Comparison of ENCODE assay signal across 8 cellular contexts in the genomic region with DNA sequence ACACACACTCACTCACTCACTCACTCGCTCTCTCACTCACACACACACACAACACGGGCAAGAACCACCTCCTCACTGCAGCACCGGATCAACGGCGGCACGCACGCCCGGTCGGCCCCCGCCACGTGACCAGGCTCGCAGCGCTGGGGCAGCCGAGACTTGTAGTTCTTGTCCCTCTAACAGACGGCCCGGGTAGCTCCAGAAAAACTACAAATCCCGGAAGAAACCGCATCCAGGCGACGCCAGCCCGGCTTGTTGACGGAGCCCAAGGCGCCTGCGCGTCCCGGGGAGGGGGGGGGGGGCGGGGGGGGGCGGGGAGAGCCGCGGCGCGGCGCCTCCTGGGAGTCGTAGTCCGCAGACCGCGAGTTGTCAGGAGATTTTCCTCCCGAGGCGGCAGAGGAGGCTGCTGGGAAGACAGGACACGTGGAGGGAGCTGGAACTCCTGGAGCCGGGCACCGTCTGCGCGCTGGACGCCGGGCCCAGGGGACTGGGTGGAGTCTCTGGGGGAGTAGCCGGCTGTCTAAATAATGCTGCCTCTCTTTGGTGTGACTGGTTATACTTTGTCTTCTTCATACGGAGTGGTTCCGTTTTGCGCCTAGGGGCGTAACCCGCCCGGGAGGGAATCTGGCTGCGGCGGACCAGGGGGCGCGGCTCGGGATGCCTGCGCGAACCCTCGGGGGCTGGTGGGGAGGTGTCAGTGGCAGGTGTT. TPM values are rescaled to one million over a fixed set of nuclear protein-coding genes. Genes with fewer than 3 reads are reported as not detected.
DNase-seq lines count a peak whose midpoint lies in the region; ATAC-seq and TF ChIP-seq lines count a peak whose summit lies in the region.

MAX (minus strand) TSS at position 77 of the 709 bp plus-strand sequence. CDS start 178 bp downstream, outside the sequence.

- intact Hi-C loops in CD8-positive, alpha-beta T cell (cut with DNase I, micrococcal nuclease) = loop anchor here (1.0 to 10.0 kb wide), 17 partner anchors 115 to 1560 kb away; partner anchors contain the start of genes FUT8 (in 2 of the 2), CHURC1 (in 1 of the 2), GPHN (in 1 of the 2) and PPP2R5E (in 1 of the 2)

- peak; percentile 82 for ATAC-seq in CD8-positive, alpha-beta T cell
- ATAC-seq in GM19467 (IDR thresholded peaks at IDR 0.05; ENCODE audit: unreplicated experiment) = peak; percentile 82

- CTCF ChIA-PET in CD8-positive, alpha-beta T cell (lab: Charles Lee) = no interaction called here
- CTCF ChIA-PET in activated CD8-positive, alpha-beta memory T cell treated with anti-CD3 and anti-CD28 coated beads for 36 hours (lab: Charles Lee) = interaction anchor here (0.6 kb wide), 1 partner anchor 59 kb away, joined by 3 read pairs; no protein-coding TSS in a partner anchor

- no peaks in the 10 kb centered on the region for H3K9me3 Mint-ChIP-seq in CD8-positive, alpha-beta T cell

- peak within 1 kb of the TSS; percentile 95 for H3K27ac ChIP-seq in CD8-positive, alpha-beta T cell (ENCODE audit: low read depth, low read length)
- H3K27ac ChIP-seq in effector memory CD4-positive, alpha-beta T cell (ENCODE audit: insufficient read depth, low read length, poor library complexity, severe bottlenecking) = peak within 1 kb of the TSS; percentile 99

- peaks cover 41% of the 10 kb centered on the region for H3K4me1 Mint-ChIP-seq in CD8-positive, alpha-beta T cell (ENCODE audit: low read depth)

- no peak for TF ChIP-seq CTCF in CD8-positive, alpha-beta T cell (IDR thresholded peaks at IDR 0.05)

- no peaks in the 10 kb centered on the region for H3K27me3 ChIP-seq in CD8-positive, alpha-beta T cell (ENCODE audit: insufficient read depth, low read length)
- H3K27me3 ChIP-seq in effector memory CD4-positive, alpha-beta T cell (replicated peaks; ENCODE audit: control insufficient read depth, insufficient read depth, low read length, poor library complexity, severe bottlenecking) = no peaks in the 10 kb centered on the region

- H3K36me3 Mint-ChIP-seq in CD8-positive, alpha-beta T cell = peaks cover 29% of the 10 kb centered on the region

- POLR2A ChIA-PET in CD8-positive, alpha-beta T cell (lab: Charles Lee) = interaction anchor here (0.6 to 1.4 kb wide), 9 partner anchors 9 to 858 kb away, joined by 3 to 12 read pairs (median 3); partner anchors contain the start of genes FNTB and FUT8
- POLR2A ChIA-PET in activated CD8-positive, alpha-beta memory T cell treated with anti-CD3 and anti-CD28 coated beads for 36 hours (lab: Charles Lee) = interaction anchor here (0.6 to 1.3 kb wide), 5 partner anchors 9 to 127 kb away, joined by 3 to 7 read pairs (median 4); partner anchors contain the start of gene FNTB

- peak within 1 kb of the TSS; percentile 97 for H3K4me3 ChIP-seq in CD8-positive, alpha-beta T cell (ENCODE audit: low read depth, low read length)
- H3K4me3 ChIP-seq in effector memory CD4-positive, alpha-beta T cell (ENCODE audit: insufficient read depth, low read depth, low read length, poor library complexity, severe bottlenecking) = peak within 1 kb of the TSS; percentile 99

- DNase-seq in CD8-positive, alpha-beta T cell = peak; percentile 96 to 99 (median 98)
- DNase-seq in HS-5 (ENCODE audit: low read depth) (peak; percentile 85), lung microvascular endothelial cell (ENCODE audit: low read depth in 2 of 2) (peak; percentile 99)
- peak; percentile 95 for DNase-seq in NK-92 treated with Interleukin-12 subunit alpha and Interleukin-12 subunit beta, amount 100 ng/mL, for 24 hours (lab: John Stamatoyannopoulos, UW)
- peak; percentile 98 to 99 (median 98) for DNase-seq in effector memory CD4-positive, alpha-beta T cell
- peak; percentile 94 to 98 (median 95) for DNase-seq in stimulated activated CD4-positive, alpha-beta T cell treated with anti-CD3 and anti-CD28 coated beads, TNF-alpha, amount 100 ng/mL, for 48 hours (ENCODE audit: low read depth in 3 of 3)

- H3K4me1 ChIP-seq in CD8-positive, alpha-beta T cell (ENCODE audit: insufficient read depth, low read length) = peaks cover 35% of the 10 kb centered on the region
- H3K4me1 ChIP-seq in effector memory CD4-positive, alpha-beta T cell (ENCODE audit: control insufficient read depth, insufficient read depth, low read length, poor library complexity, severe bottlenecking) = peaks cover 30% of the 10 kb centered on the region

- peak within 1 kb of the TSS; percentile 96 for H3K27ac Mint-ChIP-seq in CD8-positive, alpha-beta T cell

- H3K27me3 Mint-ChIP-seq in CD8-positive, alpha-beta T cell (ENCODE audit: low read depth) = no peaks in the 10 kb centered on the region

- peak within 1 kb of the TSS; percentile 88 for H3K4me3 Mint-ChIP-seq in CD8-positive, alpha-beta T cell

- H3K9me3 ChIP-seq in CD8-positive, alpha-beta T cell (ENCODE audit: low read length) = no peaks in the 10 kb centered on the region
- H3K9me3 ChIP-seq in effector memory CD4-positive, alpha-beta T cell (ENCODE audit: control insufficient read depth, low read length) = no peaks in the 10 kb centered on the region

- no peaks in the 10 kb centered on the region for H3K36me3 ChIP-seq in CD8-positive, alpha-beta T cell (ENCODE audit: insufficient read depth, low read length)
- no peaks in the 10 kb centered on the region for H3K36me3 ChIP-seq in effector memory CD4-positive, alpha-beta T cell (ENCODE audit: control insufficient read depth, insufficient read depth, low read length)

RNA-seq across cellular contexts. Expression of gene MAX, which starts in this region (rescaled TPM):
- total RNA-seq in CD8-positive, alpha-beta T cell = 100 to 1,000 TPM; 143 to 153 TPM
- total RNA-seq in activated CD8-positive, alpha-beta memory T cell treated with anti-CD3 and anti-CD28 coated beads for 36 hours = 100 to 1,000 TPM; 113 to 120 TPM
- 34.2 and 62.7 TPM in 2 replicates for total RNA-seq in lung microvascular endothelial cell

Comparison
In these comparisons a context has a peak if more than half of its experiments do, and no peak if none do; other contexts are left out.
1. Peak in every context shown above with its lines: DNase-seq, ATAC-seq, H3K4me3 ChIP-seq and H3K27ac ChIP-seq.